8 cellular contexts compared by ENCODE assay signal in the genomic region with DNA sequence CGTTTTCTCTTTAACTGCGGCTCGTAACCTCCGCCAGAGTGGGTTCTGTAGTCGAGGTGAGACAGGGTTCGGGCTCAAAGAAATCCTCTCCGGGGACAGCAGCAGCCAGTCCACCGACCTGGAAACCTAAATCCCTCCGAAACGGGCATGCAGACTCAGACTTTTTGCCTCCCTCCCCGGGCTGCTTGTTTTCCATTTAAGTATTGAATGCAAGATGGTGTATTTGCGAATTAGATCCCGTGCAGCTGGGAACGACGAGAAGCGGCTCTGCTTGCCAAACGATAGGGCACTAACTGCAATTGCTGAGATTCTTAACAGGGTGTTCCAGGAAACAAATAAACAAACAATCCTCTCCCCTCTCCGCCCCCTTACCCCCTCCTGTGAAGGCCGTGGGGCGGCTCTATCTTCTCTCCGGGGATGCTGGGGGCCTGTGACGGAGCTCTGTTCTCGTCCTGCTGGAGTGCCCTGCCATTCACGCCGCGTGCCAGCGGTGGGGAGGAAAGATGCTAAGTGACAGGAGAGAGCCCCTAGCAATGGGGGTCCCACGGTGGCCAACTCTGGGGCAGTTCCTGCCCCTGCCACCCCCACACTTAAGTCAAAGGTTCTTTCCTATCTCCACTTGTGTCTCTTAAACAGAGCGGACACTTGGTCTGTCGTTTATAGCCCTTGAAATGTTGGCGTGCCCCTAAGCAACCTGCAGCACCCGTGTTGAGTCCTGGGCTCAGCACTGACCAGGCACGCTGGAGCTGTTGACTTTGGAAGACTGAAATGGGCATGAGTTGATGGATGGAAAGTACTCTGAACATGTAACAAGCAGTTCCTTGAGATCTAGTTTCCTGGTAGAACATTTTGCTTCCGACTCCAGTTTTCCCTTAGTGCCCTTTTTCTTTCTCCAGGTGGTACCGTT. TPM values are rescaled to one million over a fixed set of nuclear protein-coding genes. Genes with fewer than 3 reads are reported as not detected.
DNase-seq lines count a peak whose midpoint lies in the region; ATAC-seq and TF ChIP-seq lines count a peak whose summit lies in the region.

No MANE protein-coding gene starts in this region.

- peak overlapping the region; percentile 4 to 50 for H3K9ac ChIP-seq in duodenal mucosa (ENCODE audit: low read depth in 1 of 2, low read length in 2 of 2)
- peak overlapping the region; percentile 39 to 68 for H3K9ac ChIP-seq in mucosa of rectum (ENCODE audit: low read depth in 1 of 2, low read length in 2 of 2)

- H3K9me3 ChIP-seq in duodenal mucosa (ENCODE audit: control insufficient read depth in 1 of 2, low read length in 2 of 2), result no peaks in the 10 kb centered on the region
- no peaks in the 10 kb centered on the region for H3K9me3 ChIP-seq in mucosa of rectum (ENCODE audit: control insufficient read depth in 2 of 2, low read length in 2 of 2)
- H3K9me3 ChIP-seq in vagina, result no peaks in the 10 kb centered on the region

- no peak for TF ChIP-seq POLR2A in vagina (IDR thresholded peaks at IDR 0.05)

- peak; percentile 42 for DNase-seq in NCI-H2227 (lab: John Stamatoyannopoulos, UW; ENCODE audit: unreplicated experiment)
- no peak for DNase-seq in NCI-H2227 treated with DMSO at 0.1 percent for 48 hours (lab: John Stamatoyannopoulos, UW)
- peak; percentile 34 for DNase-seq in OCI-M1 (lab: John Stamatoyannopoulos, UW)
- DNase-seq in vagina (ENCODE audit: extremely low spot score in 2 of 2), result peak in 1 of 2 donors; percentile 92

- H3K4me1 ChIP-seq in duodenal mucosa (ENCODE audit: control insufficient read depth in 1 of 2, insufficient read depth in 2 of 2, low read length in 2 of 2) (peaks cover 22 to 27% of the 10 kb centered on the region in 2 donors), mucosa of rectum (ENCODE audit: control insufficient read depth in 2 of 2, insufficient read depth in 2 of 2, low read length in 2 of 2) (peaks cover 20 to 30% of the 10 kb centered on the region in 2 donors), vagina (peaks cover 29% of the 10 kb centered on the region)

- TF ChIP-seq CTCF in vagina (IDR thresholded peaks at IDR 0.05), result no peak

- H3K36me3 ChIP-seq in duodenal mucosa (ENCODE audit: control insufficient read depth in 1 of 2, insufficient read depth in 2 of 2, low read length in 2 of 2), result no peaks in the 10 kb centered on the region
- H3K36me3 ChIP-seq in mucosa of rectum (ENCODE audit: control insufficient read depth in 2 of 2, insufficient read depth in 2 of 2, low read length in 2 of 2), result no peaks in the 10 kb centered on the region
- no peaks in the 10 kb centered on the region for H3K36me3 ChIP-seq in vagina

- ATAC-seq in GM19463 (IDR thresholded peaks at IDR 0.05; ENCODE audit: unreplicated experiment), result no peak
- ATAC-seq in GM21786 (IDR thresholded peaks at IDR 0.05; ENCODE audit: unreplicated experiment), result no peak

- H3K27me3 ChIP-seq in duodenal mucosa (ENCODE audit: control insufficient read depth in 1 of 2, insufficient read depth in 2 of 2, low read length in 2 of 2) (peaks cover 21 to 39% of the 10 kb centered on the region in 2 donors), mucosa of rectum (ENCODE audit: control insufficient read depth in 2 of 2, insufficient read depth in 2 of 2, low read length in 2 of 2) (peaks cover 38 to 48% of the 10 kb centered on the region in 2 donors), vagina (no peaks in the 10 kb centered on the region)

- H3K27ac ChIP-seq in duodenal mucosa (ENCODE audit: low read depth, low read length), result peak overlapping the region; percentile 27
- peak overlapping the region; percentile 46 to 61 for H3K27ac ChIP-seq in mucosa of rectum (ENCODE audit: low read depth in 2 of 2, low read length in 2 of 2)
- H3K27ac ChIP-seq in vagina, result peak overlapping the region; percentile 71

- H3K4me3 ChIP-seq in duodenal mucosa (ENCODE audit: low read depth in 1 of 2, low read length in 2 of 2) (peak overlapping the region; percentile 86 to 90), mucosa of rectum (ENCODE audit: low read length in 2 of 2) (peak overlapping the region; percentile 72 to 85), vagina (peak overlapping the region; percentile 63 to 65)

- intact Hi-C loops in vagina (cut with DNase I), result loop anchor here (10.0 kb wide), 1 partner anchor 455 kb away; a partner anchor contains a TSS

RNA-seq across cellular contexts. Expression of a gene that starts 1.3 kb away (rescaled TPM):
- 18.4 TPM for total RNA-seq in vagina
